ENCODE assay signal across 11 cellular contexts in genomic region chr10:89888647-89889046, GRCh38.
DNase-seq lines count a peak whose midpoint lies in the region; ATAC-seq and TF ChIP-seq lines count a peak whose summit lies in the region.
"Had no signal": no experiment of that assay in that cellular context is flagged by ENCODE, and none has a peak within 500 bp of the region (broad histone marks: within the 10 kb centered on the region; RNA-seq: fewer than 3 reads in every experiment).

No MANE protein-coding gene starts in this region.

- H2AK5ac ChIP-seq in trophoblast cell (ENCODE audit: low read length): no peak overlapping the region

- TF ChIP-seq RAD21 in SK-N-SH (IDR thresholded peaks at IDR 0.05; ENCODE audit: low read length): no peak

- H4K91ac ChIP-seq in trophoblast cell (ENCODE audit: low read depth, low read length): no peak overlapping the region

- H3K4me2 ChIP-seq in SK-N-SH (no peak overlapping the region), trophoblast cell (ENCODE audit: low read length) (no peak overlapping the region)

- H3K4me3 ChIP-seq in GM12864 (ENCODE audit: low read depth, low read length) (no peak overlapping the region), SK-N-SH (ENCODE audit: low read depth in 2 of 2, low read length in 1 of 2) (no peak overlapping the region), trophoblast cell (ENCODE audit: low read depth, low read length) (no peak overlapping the region)
- H3K4me3 ChIP-seq: heart left ventricle had no signal

- DNase-seq in GM12864 (ENCODE audit: low read depth) (peak; percentile 8), NCI-H1092 (lab: John Stamatoyannopoulos, UW) (no peak), SK-N-SH (no peak), trophoblast cell (no peak)
- no peak for DNase-seq in central memory CD8-positive, alpha-beta T cell (ENCODE audit: low spot score in 2 of 2)
- DNase-seq in stimulated activated effector memory CD8-positive, alpha-beta T cell treated with anti-CD3 and anti-CD28 coated beads, Interleukin-12 subunit alpha, Interleukin-12 subunit beta, amount 100 ng/mL, for 72 hours (ENCODE audit: low spot score in 2 of 2): no peak
- DNase-seq: HCEC 1CT, heart left ventricle had no signal

- H3K27me3 ChIP-seq in SK-N-SH (ENCODE audit: insufficient read depth) (no peaks in the 10 kb centered on the region), trophoblast cell (ENCODE audit: insufficient read depth, low read length) (no peaks in the 10 kb centered on the region)

- H2BK120ac ChIP-seq in trophoblast cell (ENCODE audit: insufficient read depth, low read length, poor library complexity): no peak overlapping the region

- H4K8ac ChIP-seq in trophoblast cell (ENCODE audit: low read depth, low read length): no peak overlapping the region

- H2BK12ac ChIP-seq in trophoblast cell (ENCODE audit: low read length): no peak overlapping the region

- no peak overlapping the region for H3K14ac ChIP-seq in trophoblast cell (ENCODE audit: low read length)

- ATAC-seq in GM21367 (IDR thresholded peaks at IDR 0.05; ENCODE audit: unreplicated experiment) (peak; percentile 39), HG03196 (IDR thresholded peaks at IDR 0.05; ENCODE audit: unreplicated experiment) (peak; percentile 68)
- ATAC-seq in central memory CD8-positive, alpha-beta T cell (replicated peaks; ENCODE audit: extremely low read depth, poor library complexity, severe bottlenecking): peak; percentile 45
- no peak for ATAC-seq in stimulated activated effector memory CD8-positive, alpha-beta T cell treated with anti-CD3 and anti-CD28 coated beads, Interleukin-12 subunit alpha, Interleukin-12 subunit beta, amount 100 ng/mL, for 72 hours

- H3K9me2 ChIP-seq in SK-N-SH: no peaks in the 10 kb centered on the region

- H3K9me3 Mint-ChIP-seq in central memory CD8-positive, alpha-beta T cell: no peaks in the 10 kb centered on the region
- H3K9me3 Mint-ChIP-seq in stimulated activated effector memory CD8-positive, alpha-beta T cell treated with anti-CD3 and anti-CD28 coated beads, Interleukin-12 subunit alpha, Interleukin-12 subunit beta, amount 100 ng/mL, for 72 hours: no peaks in the 10 kb centered on the region

- no peaks in the 10 kb centered on the region for H3K4me1 ChIP-seq in SK-N-SH (ENCODE audit: control insufficient read depth in 1 of 2, insufficient read depth in 2 of 2, low read depth in 1 of 2, low read length in 1 of 2)
- no peaks in the 10 kb centered on the region for H3K4me1 ChIP-seq in trophoblast cell (ENCODE audit: control insufficient read depth in 1 of 2, insufficient read depth in 2 of 2, low read length in 2 of 2)

- H2BK5ac ChIP-seq in trophoblast cell (ENCODE audit: low read depth, low read length, poor library complexity): no peak overlapping the region

- no peak overlapping the region for H4K12ac ChIP-seq in trophoblast cell (ENCODE audit: low read depth, low read length)

- no peaks in the 10 kb centered on the region for H3K79me1 ChIP-seq in trophoblast cell (ENCODE audit: low read length)

- POLR2A ChIA-PET in SK-N-SH (lab: Yijun Ruan, JAX): no interaction called here

- no peak overlapping the region for H3K23ac ChIP-seq in trophoblast cell (ENCODE audit: low read length)

- no peaks in the 10 kb centered on the region for H3K36me3 ChIP-seq in SK-N-SH (replicated peaks in 1 of 2; ENCODE audit: control insufficient read depth in 1 of 2, insufficient read depth in 2 of 2, low read length in 1 of 2)
- H3K36me3 ChIP-seq in trophoblast cell (ENCODE audit: control insufficient read depth in 1 of 2, insufficient read depth in 2 of 2, low read length in 2 of 2): no peaks in the 10 kb centered on the region
- H3K36me3 ChIP-seq: heart left ventricle had no signal

- no peaks in the 10 kb centered on the region for H3K4me1 Mint-ChIP-seq in central memory CD8-positive, alpha-beta T cell
- no peaks in the 10 kb centered on the region for H3K4me1 Mint-ChIP-seq in stimulated activated effector memory CD8-positive, alpha-beta T cell treated with anti-CD3 and anti-CD28 coated beads, Interleukin-12 subunit alpha, Interleukin-12 subunit beta, amount 100 ng/mL, for 72 hours

- H3K27ac ChIP-seq in SK-N-SH (ENCODE audit: low read depth in 2 of 2, low read length in 1 of 2) (no peak overlapping the region), trophoblast cell (ENCODE audit: low read depth, low read length) (no peak overlapping the region)
- H3K27ac ChIP-seq: C4-2B had no signal

- H4K20me1 ChIP-seq in SK-N-SH (ENCODE audit: insufficient read depth): no peaks in the 10 kb centered on the region

- H3K18ac ChIP-seq in trophoblast cell (ENCODE audit: low read length): no peak overlapping the region

- CTCF ChIA-PET in SK-N-SH (lab: Yijun Ruan, JAX): no interaction called here

- H3K9me3 ChIP-seq in SK-N-SH (no peaks in the 10 kb centered on the region), trophoblast cell (ENCODE audit: insufficient read depth, low read depth, low read length) (no peaks in the 10 kb centered on the region)
- H3K9me3 ChIP-seq: heart left ventricle had no signal

- TF ChIP-seq EP300 in SK-N-SH (IDR thresholded peaks at IDR 0.05; ENCODE audit: borderline replicate concordance in 1 of 2, low read depth in 1 of 2, low read length in 1 of 2): no peak

- H3K9ac ChIP-seq in SK-N-SH: no peak overlapping the region
- H3K9ac ChIP-seq in trophoblast cell (ENCODE audit: low read length): no peak overlapping the region

- no peak overlapping the region for H2AFZ ChIP-seq in SK-N-SH (ENCODE audit: low read depth)
- H2AFZ ChIP-seq in trophoblast cell (ENCODE audit: insufficient read depth, low read length, poor library complexity): no peak overlapping the region

- no peaks in the 10 kb centered on the region for H3K79me2 ChIP-seq in SK-N-SH (ENCODE audit: insufficient read depth)
- H3K79me2 ChIP-seq in trophoblast cell (ENCODE audit: control insufficient read depth, insufficient read depth, low read length, poor library complexity): no peaks in the 10 kb centered on the region

- H3K36me3 Mint-ChIP-seq in central memory CD8-positive, alpha-beta T cell (ENCODE audit: insufficient read depth): no peaks in the 10 kb centered on the region
- no peaks in the 10 kb centered on the region for H3K36me3 Mint-ChIP-seq in stimulated activated effector memory CD8-positive, alpha-beta T cell treated with anti-CD3 and anti-CD28 coated beads, Interleukin-12 subunit alpha, Interleukin-12 subunit beta, amount 100 ng/mL, for 72 hours

- H3K4ac ChIP-seq in trophoblast cell (ENCODE audit: low read depth, low read length): no peak overlapping the region

- H3K27me3 Mint-ChIP-seq in central memory CD8-positive, alpha-beta T cell: peaks cover 40% of the 10 kb centered on the region

- no peaks in the 10 kb centered on the region for H3F3A ChIP-seq in SK-N-SH (replicated peaks; ENCODE audit: insufficient read depth)

- H3K27ac Mint-ChIP-seq in central memory CD8-positive, alpha-beta T cell (ENCODE audit: low read depth): no peak overlapping the region
- no peak overlapping the region for H3K27ac Mint-ChIP-seq in stimulated activated effector memory CD8-positive, alpha-beta T cell treated with anti-CD3 and anti-CD28 coated beads, Interleukin-12 subunit alpha, Interleukin-12 subunit beta, amount 100 ng/mL, for 72 hours

- H3K4me3 Mint-ChIP-seq in central memory CD8-positive, alpha-beta T cell: no peak overlapping the region
- H3K4me3 Mint-ChIP-seq in stimulated activated effector memory CD8-positive, alpha-beta T cell treated with anti-CD3 and anti-CD28 coated beads, Interleukin-12 subunit alpha, Interleukin-12 subunit beta, amount 100 ng/mL, for 72 hours: no peak overlapping the region

- TF ChIP-seq CTCF in GM12864 (IDR thresholded peaks at IDR 0.05; ENCODE audit: low read depth, low read length, missing control alignments): no peak
- TF ChIP-seq CTCF in SK-N-SH (IDR thresholded peaks at IDR 0.05): no peak

TF ChIP-seq in SK-N-SH, 30 proteins besides CTCF, POLR2A, EP300 and RAD21 (continues in another document):
- TF ChIP-seq REST (IDR thresholded peaks at IDR 0.05; ENCODE audit: low read depth, low read length) (no peak), SMC3 (IDR thresholded peaks at IDR 0.05; ENCODE audit: low read depth, low read length) (no peak), MAX (IDR thresholded peaks at IDR 0.05; ENCODE audit: low read depth) (no peak), FOXJ3 (CRISPR knock-in tag; IDR thresholded peaks at IDR 0.05) (no peak), USF2 (IDR thresholded peaks at IDR 0.05; ENCODE audit: borderline replicate concordance, low read depth, low read length) (no peak)
